Comparison of ENCODE assay signal across 21 cellular contexts in genomic region chr6:127303917-127304316, GRCh38. TPM values are rescaled to one million over a fixed set of nuclear protein-coding genes. Genes with fewer than 3 reads are reported as not detected.
A peak's percentile ranks its signal among the peaks of the same experiment; 100 is the strongest.
DNase-seq lines count a peak whose midpoint lies in the region; ATAC-seq and TF ChIP-seq lines count a peak whose summit lies in the region.
"Had no signal": no experiment of that assay in that cellular context is flagged by ENCODE, and none has a peak within 500 bp of the region (broad histone marks: within the 10 kb centered on the region; RNA-seq: fewer than 3 reads in every experiment).

No MANE protein-coding gene starts in this region.

- H3K36me3 ChIP-seq in mammary epithelial cell (ENCODE audit: insufficient read depth, low read length) (no peaks in the 10 kb centered on the region), right lobe of liver (no peaks in the 10 kb centered on the region), upper lobe of right lung (peaks cover 9% of the 10 kb centered on the region), PC-9 (ENCODE audit: low read depth) (peaks cover 28% of the 10 kb centered on the region; the same call in 1 of the 2 replicates)
- H3K36me3 ChIP-seq: thoracic aorta had no signal

- H3K9me3 ChIP-seq in mammary epithelial cell (replicated peaks; ENCODE audit: insufficient read depth, low read length) (no peaks in the 10 kb centered on the region), right lobe of liver (no peaks in the 10 kb centered on the region), upper lobe of right lung (no peaks in the 10 kb centered on the region), PC-9 (ENCODE audit: insufficient read depth, low read depth) (peaks cover 8% of the 10 kb centered on the region; the same call in 1 of the 2 replicates)

- no peak overlapping the region for H2AFZ ChIP-seq in mammary epithelial cell (ENCODE audit: low read depth, low read length)
- H2AFZ ChIP-seq in PC-9 = no peak overlapping the region

- no peak for TF ChIP-seq POLR2A in right lobe of liver (IDR thresholded peaks at IDR 0.05)

- H3K4me2 ChIP-seq in mammary epithelial cell (ENCODE audit: insufficient read depth, low read depth, low read length) = no peak overlapping the region
- H3K4me2 ChIP-seq in PC-9 = no peak overlapping the region

- H4K20me1 ChIP-seq in mammary epithelial cell (ENCODE audit: insufficient read depth, low read length) (no peaks in the 10 kb centered on the region), PC-9 (ENCODE audit: insufficient read depth) (peaks cover 24% of the 10 kb centered on the region)

- H3K27me3 Mint-ChIP-seq in MCF 10A (ENCODE audit: insufficient read depth, unreplicated experiment) (no peaks in the 10 kb centered on the region), activated B cell treated with CpG ODN at 0.5 μM for 24 hours (no peaks in the 10 kb centered on the region)
- H3K27me3 Mint-ChIP-seq: brain, IgD-negative memory B cell had no signal

- peaks cover 33% of the 10 kb centered on the region for H3K36me3 Mint-ChIP-seq in MCF 10A (ENCODE audit: insufficient read depth, unreplicated experiment)
- peaks cover 57% of the 10 kb centered on the region for H3K36me3 Mint-ChIP-seq in activated B cell treated with CpG ODN at 0.5 μM for 24 hours (ENCODE audit: low read depth)

- peaks cover 55% of the 10 kb centered on the region for H3K79me2 ChIP-seq in mammary epithelial cell (ENCODE audit: insufficient read depth, low read length)
- H3K79me2 ChIP-seq in PC-9 (ENCODE audit: low read depth) = peaks cover 33% of the 10 kb centered on the region

- H3K9me2 ChIP-seq in PC-9 (ENCODE audit: insufficient read depth) = no peaks in the 10 kb centered on the region

- POLR2A ChIA-PET in MCF 10A (lab: Yijun Ruan, JAX) (interaction anchor here (0.8 to 1.7 kb wide), 3 partner anchors 17 to 123 kb away, joined by 3 to 5 read pairs (median 3); no protein-coding TSS in a partner anchor), activated B cell treated with CpG ODN at 0.5 μM for 24 hours (lab: Charles Lee) (interaction anchor here (1.8 kb wide), 1 partner anchor 12 kb away, joined by 4 read pairs; no protein-coding TSS in a partner anchor), PC-9 (lab: Charles Lee; ENCODE audit: unreplicated experiment) (no interaction called here)

- H3K4me3 ChIP-seq in mammary epithelial cell (replicated peaks in 1 of 3; ENCODE audit: insufficient read depth in 1 of 3, low read depth in 2 of 3, low read length in 3 of 3) = no peak overlapping the region
- no peak overlapping the region for H3K4me3 ChIP-seq in right lobe of liver
- H3K4me3 ChIP-seq in upper lobe of right lung = no peak overlapping the region
- no peak overlapping the region for H3K4me3 ChIP-seq in PC-9
- H3K4me3 ChIP-seq: lung, thoracic aorta had no signal

- CTCF ChIA-PET in MCF 10A (lab: Yijun Ruan, JAX) = interaction anchor here (0.6 to 3.2 kb wide), 26 partner anchors 10 to 450 kb away, joined by 3 to 46 read pairs (median 4); partner anchors contain the start of genes ECHDC1 and KIAA0408
- CTCF ChIA-PET in mammary epithelial cell (lab: Charles Lee; ENCODE audit: low non-redundant PET) = interaction anchor here (0.7 kb wide), 1 partner anchor 338 kb away, joined by 4 read pairs; no protein-coding TSS in a partner anchor
- CTCF ChIA-PET in activated B cell treated with CpG ODN at 0.5 μM for 24 hours (lab: Charles Lee) = interaction anchor here (1.0 to 7.4 kb wide), 13 partner anchors 9 to 235 kb away, joined by 3 to 60 read pairs (median 5); no protein-coding TSS in a partner anchor
- CTCF ChIA-PET in PC-9 (lab: Charles Lee) = interaction anchor here (1.0 to 1.6 kb wide), 3 partner anchors 117 to 235 kb away, joined by 3 to 9 read pairs (median 8); no protein-coding TSS in a partner anchor

- H3K4me1 ChIP-seq in mammary epithelial cell (ENCODE audit: insufficient read depth, low read length) (peaks cover 7% of the 10 kb centered on the region), right lobe of liver (peaks cover 0 to 6% (median 0%) of the 10 kb centered on the region in 4 donors), upper lobe of right lung (peaks cover 11% of the 10 kb centered on the region), PC-9 (replicated peaks; ENCODE audit: insufficient read depth) (peaks cover 6% of the 10 kb centered on the region; the same call in 1 of the 2 replicates)

- DNase-seq in MCF 10A (ENCODE audit: unreplicated experiment) (no peak), mammary epithelial cell (no peak), activated B cell treated with CpG ODN at 0.5 μM for 24 hours (no peak), right lobe of liver (no peak), upper lobe of right lung (no peak), PC-9 (no peak), glomerular visceral epithelial cell (ENCODE audit: extremely low spot score) (no peak), iPS-NIHi7 (ENCODE audit: extremely low spot score) (no peak)
- DNase-seq: activated CD4-positive, alpha-beta T cell treated with anti-CD3 and anti-CD28 coated beads for 1 hour; activated T-cell treated with anti-CD3 and anti-CD28 coated beads for 4 hours; NCI-H1105 treated with DMSO at 0.1 percent for 48 hours; NCI-H1930; NCI-H526 treated with DMSO at 0.1 percent for 48 hours; stimulated activated CD4-positive, alpha-beta T cell treated with anti-CD3 and anti-CD28 coated beads, Interleukin-4, amount 100 ng/mL, for 24 hours; stimulated activated naive CD4-positive, alpha-beta T cell had no signal

- in situ Hi-C loops in mammary epithelial cell (cut with MboI; ENCODE audit: low sequenced_read_pairs in 2 of 2) = loop anchor here (10.0 to 25.0 kb wide), 3 partner anchors 121 to 233 kb away; partner anchors contain the start of gene KIAA0408 (in 1 of the 2)

- peaks cover 13% of the 10 kb centered on the region for H3K4me1 Mint-ChIP-seq in MCF 10A (ENCODE audit: insufficient read depth, unreplicated experiment)
- H3K4me1 Mint-ChIP-seq in activated B cell treated with CpG ODN at 0.5 μM for 24 hours = peaks cover 26% of the 10 kb centered on the region

- 94% methylated on average over 3 of the region's 3 CpGs for WGBS in mammary epithelial cell (ENCODE audit: low coverage, missing lambda C conversion rate)
- no CpG with 5 or more reads among the region's 3 CpGs for WGBS in right lobe of liver (ENCODE audit: insufficient coverage, low coverage, low lambda C conversion rate, missing lambda C conversion rate)

- H3K27me3 ChIP-seq in mammary epithelial cell (ENCODE audit: insufficient read depth, low read length) (no peaks in the 10 kb centered on the region), right lobe of liver (no peaks in the 10 kb centered on the region), upper lobe of right lung (no peaks in the 10 kb centered on the region), PC-9 (ENCODE audit: insufficient read depth, low read depth) (no peaks in the 10 kb centered on the region)

- BruUV-seq in MCF 10A (replicated peaks; lab: Mats Ljungman, UMichigan) = no TSS peak
- no TSS peak for BruUV-seq in mammary epithelial cell (replicated peaks; lab: Mats Ljungman, UMichigan)
- no TSS peak for BruUV-seq in PC-9 (replicated peaks; lab: Mats Ljungman, UMichigan)

- H3K27ac Mint-ChIP-seq in MCF 10A (ENCODE audit: low read depth, unreplicated experiment) (peak overlapping the region; percentile 59), activated B cell treated with CpG ODN at 0.5 μM for 24 hours (peak overlapping the region; percentile 24)

- H3K9me3 Mint-ChIP-seq in MCF 10A (ENCODE audit: unreplicated experiment) (no peaks in the 10 kb centered on the region), activated B cell treated with CpG ODN at 0.5 μM for 24 hours (peaks cover 6% of the 10 kb centered on the region)

- dilution Hi-C loops in mammary epithelial cell (cut with HindIII; ENCODE audit: low sequenced_read_pairs) = no loop called here

- ATAC-seq in activated B cell treated with CpG ODN at 0.5 μM for 24 hours (ENCODE audit: low read depth) (no peak), right lobe of liver (peak; percentile 31 to 44 (median 40)), upper lobe of right lung (peak; percentile 50)
- ATAC-seq: sciatic nerve had no signal

- no peak overlapping the region for H3K4me3 Mint-ChIP-seq in MCF 10A (ENCODE audit: unreplicated experiment)
- no peak overlapping the region for H3K4me3 Mint-ChIP-seq in activated B cell treated with CpG ODN at 0.5 μM for 24 hours
- H3K4me3 Mint-ChIP-seq: brain, IgD-negative memory B cell had no signal

- H3K9ac ChIP-seq in mammary epithelial cell (ENCODE audit: insufficient read depth, low read length) = no peak overlapping the region

- TF ChIP-seq CTCF in MCF 10A (IDR thresholded peaks at IDR 0.05; ENCODE audit: unreplicated experiment) (no peak), mammary epithelial cell (conservative IDR thresholded peaks at IDR 0.05 in 1 of 2, IDR thresholded peaks at IDR 0.05 in 1 of 2; ENCODE audit: extremely low read depth in 1 of 2, insufficient read depth in 1 of 2, low read depth in 1 of 2, low read length in 2 of 2) (no peak), activated B cell treated with CpG ODN at 0.5 μM for 24 hours (IDR thresholded peaks at IDR 0.05) (no peak), right lobe of liver (IDR thresholded peaks at IDR 0.05) (no peak), upper lobe of right lung (IDR thresholded peaks at IDR 0.05) (no peak), PC-9 (conservative IDR thresholded peaks at IDR 0.05) (no peak)

- H3K27ac ChIP-seq in mammary epithelial cell (ENCODE audit: insufficient read depth, low read depth, low read length) (no peak overlapping the region), right lobe of liver (no peak overlapping the region), upper lobe of right lung (no peak overlapping the region), PC-9 (no peak overlapping the region)
- H3K27ac ChIP-seq: epithelial cell of prostate, thoracic aorta had no signal

- no peaks in the 10 kb centered on the region; the same call in 1 of the 2 replicates for H3F3A ChIP-seq in PC-9 (ENCODE audit: insufficient read depth, low read depth)

- intact Hi-C loops in MCF 10A (cut with micrococcal nuclease) (loop anchor here (5.0 kb wide), 1 partner anchor 38 kb away; the partner anchor contains the start of gene ECHDC1), mammary epithelial cell (cut with micrococcal nuclease) (no loop called here), activated B cell treated with CpG ODN at 0.5 μM for 24 hours (cut with micrococcal nuclease) (loop anchor here (2.0 to 5.0 kb wide), 4 partner anchors 37 to 339 kb away; partner anchors contain the start of genes ECHDC1 and RNF146), right lobe of liver (cut with DNase I) (loop anchor here in 1 of 2 donors (10.0 kb wide), 1 partner anchor 121 kb away; no protein-coding TSS in a partner anchor), upper lobe of right lung (cut with DNase I) (no loop called here), PC-9 (cut with micrococcal nuclease; ENCODE audit: unreplicated experiment) (loop anchor here (2.0 kb wide), 3 partner anchors 117 to 235 kb away; no protein-coding TSS in a partner anchor)

RNA-seq across cellular contexts. Expression of gene RNF146, which starts 37.3 kb away (rescaled TPM):
- total RNA-seq in MCF 10A (2022) (42.0 and 42.4 TPM in 2 replicates), mammary epithelial cell (10 to 100 TPM; 28.8 to 37.5 TPM), activated B cell treated with CpG ODN at 0.5 μM for 24 hours (32.9 and 35.3 TPM in 2 replicates), right lobe of liver (10 to 100 TPM; 12.8 to 19.5 (median 14.9) TPM), upper lobe of right lung (54.6 TPM), PC-9 (2021) (26.0 and 28.6 TPM in 2 replicates)
- 14.5 TPM for polyA plus RNA-seq in mammary epithelial cell
- polyA minus RNA-seq in mammary epithelial cell = 15.7 TPM

RNA-seq across cellular contexts. Expression of gene ECHDC1, which starts 39.5 kb away (rescaled TPM):
- total RNA-seq in MCF 10A (2022) (60.4 and 70.7 TPM in 2 replicates), mammary epithelial cell (10 to 100 TPM; 54.2 to 54.9 TPM), activated B cell treated with CpG ODN at 0.5 μM for 24 hours (57.3 and 59.7 TPM in 2 replicates), right lobe of liver (10 to 100 TPM; 41.3 to 51.7 (median 45.7) TPM), upper lobe of right lung (105 TPM), PC-9 (2021) (50.4 and 51.4 TPM in 2 replicates)
- polyA plus RNA-seq in mammary epithelial cell = 43.5 TPM
- 36.8 TPM for polyA minus RNA-seq in mammary epithelial cell

Comparison
In these comparisons a context has a peak if more than half of its experiments do, and no peak if none do; other contexts are left out.
1. intact Hi-C loops: an anchor here in MCF 10A (5.0 kb wide), activated B cell treated with CpG ODN at 0.5 μM for 24 hours (2.0 to 5.0 kb wide) and PC-9 (2.0 kb wide); none called in mammary epithelial cell and upper lobe of right lung.